ENCODE assay signal across 8 cellular contexts in genomic region chr16:3152273-3153076, GRCh38. TPM values are rescaled to one million over a fixed set of nuclear protein-coding genes. Genes with fewer than 3 reads are reported as not detected.
DNase-seq lines count a peak whose midpoint lies in the region; ATAC-seq and TF ChIP-seq lines count a peak whose summit lies in the region.

No MANE protein-coding gene starts in this region.

- intact Hi-C loops in activated CD4-positive, alpha-beta T cell treated with anti-CD3 and anti-CD28 coated beads for 36 hours (cut with DNase I, micrococcal nuclease), result loop anchor here (2.0 to 5.0 kb wide), 2 partner anchors 36 to 350 kb away; partner anchors contain the start of genes CLUAP1 (in 1 of the 2) and OR1F1 (in 1 of the 2)

- H3K27ac ChIP-seq in coronary artery, result peak overlapping the region; percentile 34 to 79

- POLR2A ChIA-PET in HEK293T (lab: Yijun Ruan, JAX), result interaction anchor here (1.0 to 1.2 kb wide), 3 partner anchors 18 to 30 kb away, joined by 3 to 5 read pairs (median 4); partner anchors contain the start of gene ZNF213
- POLR2A ChIA-PET in activated CD4-positive, alpha-beta T cell treated with anti-CD3 and anti-CD28 coated beads for 36 hours (lab: Charles Lee), result no interaction called here

- peak overlapping the region; percentile 89 for H3K27ac Mint-ChIP-seq in activated CD4-positive, alpha-beta T cell treated with anti-CD3 and anti-CD28 coated beads for 36 hours

- CTCF ChIA-PET in HEK293T (lab: Yijun Ruan, JAX), result interaction anchor here (0.6 to 1.4 kb wide), 4 partner anchors 10 to 94 kb away, joined by 3 to 9 read pairs (median 4); no protein-coding TSS in a partner anchor
- CTCF ChIA-PET in activated CD4-positive, alpha-beta T cell treated with anti-CD3 and anti-CD28 coated beads for 36 hours (lab: Charles Lee), result interaction anchor here (0.8 to 1.3 kb wide), 3 partner anchors 19 to 93 kb away, joined by 3 to 4 read pairs (median 3); no protein-coding TSS in a partner anchor

- H3K4me3 Mint-ChIP-seq in activated CD4-positive, alpha-beta T cell treated with anti-CD3 and anti-CD28 coated beads for 36 hours, result peak overlapping the region; percentile 79

- H3K4me3 ChIP-seq in coronary artery, result peak overlapping the region; percentile 68

- peaks cover 2% of the 10 kb centered on the region for H3K9me3 Mint-ChIP-seq in activated CD4-positive, alpha-beta T cell treated with anti-CD3 and anti-CD28 coated beads for 36 hours (ENCODE audit: low read depth)

- no peak for TF ChIP-seq CTCF in coronary artery (IDR thresholded peaks at IDR 0.05)

- peaks cover 3% of the 10 kb centered on the region for H3K36me3 Mint-ChIP-seq in activated CD4-positive, alpha-beta T cell treated with anti-CD3 and anti-CD28 coated beads for 36 hours (ENCODE audit: low read depth)

- DNase-seq in AML-193 (lab: John Stamatoyannopoulos, UW), result peak; percentile 47 to 53
- DNase-seq in HEK293T (ENCODE audit: extremely low spot score), result peak; percentile 68
- DNase-seq in NCI-H446 treated with DMSO at 0.1 percent for 48 hours (lab: John Stamatoyannopoulos, UW), result peak; percentile 86
- peak; percentile 93 for DNase-seq in activated CD4-positive, alpha-beta T cell treated with anti-CD3 and anti-CD28 coated beads for 36 hours
- peak; percentile 92 for DNase-seq in coronary artery (ENCODE audit: low spot score)
- peak; percentile 94 for DNase-seq in left kidney (ENCODE audit: low read depth, low spot score)
- peak; percentile 93 for DNase-seq in stimulated activated CD4-positive, alpha-beta T cell treated with anti-CD3 and anti-CD28 coated beads, Interleukin-1b, Interleukin-23, amount 100 ng/mL, for 48 hours

- peaks cover 22% of the 10 kb centered on the region for H3K4me1 Mint-ChIP-seq in activated CD4-positive, alpha-beta T cell treated with anti-CD3 and anti-CD28 coated beads for 36 hours

- H3K27me3 Mint-ChIP-seq in activated CD4-positive, alpha-beta T cell treated with anti-CD3 and anti-CD28 coated beads for 36 hours, result peaks cover 3% of the 10 kb centered on the region

- peak; percentile 17 for ATAC-seq in activated CD4-positive, alpha-beta T cell treated with anti-CD3 and anti-CD28 coated beads for 36 hours
- ATAC-seq in HG02938 (IDR thresholded peaks at IDR 0.05; ENCODE audit: unreplicated experiment), result no peak

TF ChIP-seq in HEK293T, 16 proteins besides CTCF, POLR2A, EP300 and RAD21:
- no peak for TF ChIP-seq ZNF384 (IDR thresholded peaks at IDR 0.05)
- no peak for TF ChIP-seq SP1 (IDR thresholded peaks at IDR 0.05)
- no peak for TF ChIP-seq HDGF (IDR thresholded peaks at IDR 0.05; ENCODE audit: borderline replicate concordance)
- no peak for TF ChIP-seq TARDBP (IDR thresholded peaks at IDR 0.05)
- peak; percentile 82 for TF ChIP-seq L3MBTL2 (conservative IDR thresholded peaks at IDR 0.05)
- peak; percentile 52; the same call in 1 of the 2 replicates for TF ChIP-seq CTBP1 (IDR thresholded peaks at IDR 0.05; ENCODE audit: borderline replicate concordance)
- no peak for TF ChIP-seq NFRKB (IDR thresholded peaks at IDR 0.05)

RNA-seq across cellular contexts. Expression of gene ZNF213, which starts 17.6 kb away (rescaled TPM):
- 1 to 10 TPM; 7.6 to 8.3 TPM for total RNA-seq in activated CD4-positive, alpha-beta T cell treated with anti-CD3 and anti-CD28 coated beads for 36 hours

RNA-seq across cellular contexts. Expression of gene OR1F1, which starts 35.5 kb away (rescaled TPM):
- total RNA-seq in activated CD4-positive, alpha-beta T cell treated with anti-CD3 and anti-CD28 coated beads for 36 hours, result not detected

RNA-seq across cellular contexts. Expression of gene ZNF205, which starts 40.1 kb away (rescaled TPM):
- total RNA-seq in activated CD4-positive, alpha-beta T cell treated with anti-CD3 and anti-CD28 coated beads for 36 hours, result under 1 TPM; 0.21 to 0.32 TPM

RNA-seq across cellular contexts. Expression of gene ZSCAN10, which starts 53.4 kb away (rescaled TPM):
- under 1 TPM; 0.11 to 0.30 TPM for total RNA-seq in activated CD4-positive, alpha-beta T cell treated with anti-CD3 and anti-CD28 coated beads for 36 hours
